1 cellular context compared by ENCODE assay signal in the genomic region with DNA sequence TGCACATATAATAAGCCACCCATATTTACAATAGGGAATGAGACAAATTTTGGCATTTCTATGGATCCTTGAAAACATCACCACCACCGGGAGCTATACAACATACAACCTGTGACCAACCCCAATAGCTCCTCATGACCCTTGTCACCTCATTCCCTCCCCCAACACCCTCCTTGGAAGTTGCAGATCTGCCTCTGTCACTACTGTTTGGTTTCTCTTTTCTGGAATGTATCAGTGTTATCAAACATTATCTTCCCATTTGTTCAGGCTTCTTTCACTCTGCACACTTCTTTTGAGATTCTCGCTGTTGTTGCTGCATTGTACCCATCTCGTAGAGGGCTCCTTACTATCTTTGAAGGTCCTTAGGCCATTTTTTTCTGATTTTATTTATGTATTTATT.
TF ChIP-seq lines count a peak whose summit lies in the region.

No MANE protein-coding gene starts in this region.

TF ChIP-seq in K562, 482 proteins besides CTCF, POLR2A, EP300 and RAD21 (continued from another document):
- TF ChIP-seq, protein P1, sequence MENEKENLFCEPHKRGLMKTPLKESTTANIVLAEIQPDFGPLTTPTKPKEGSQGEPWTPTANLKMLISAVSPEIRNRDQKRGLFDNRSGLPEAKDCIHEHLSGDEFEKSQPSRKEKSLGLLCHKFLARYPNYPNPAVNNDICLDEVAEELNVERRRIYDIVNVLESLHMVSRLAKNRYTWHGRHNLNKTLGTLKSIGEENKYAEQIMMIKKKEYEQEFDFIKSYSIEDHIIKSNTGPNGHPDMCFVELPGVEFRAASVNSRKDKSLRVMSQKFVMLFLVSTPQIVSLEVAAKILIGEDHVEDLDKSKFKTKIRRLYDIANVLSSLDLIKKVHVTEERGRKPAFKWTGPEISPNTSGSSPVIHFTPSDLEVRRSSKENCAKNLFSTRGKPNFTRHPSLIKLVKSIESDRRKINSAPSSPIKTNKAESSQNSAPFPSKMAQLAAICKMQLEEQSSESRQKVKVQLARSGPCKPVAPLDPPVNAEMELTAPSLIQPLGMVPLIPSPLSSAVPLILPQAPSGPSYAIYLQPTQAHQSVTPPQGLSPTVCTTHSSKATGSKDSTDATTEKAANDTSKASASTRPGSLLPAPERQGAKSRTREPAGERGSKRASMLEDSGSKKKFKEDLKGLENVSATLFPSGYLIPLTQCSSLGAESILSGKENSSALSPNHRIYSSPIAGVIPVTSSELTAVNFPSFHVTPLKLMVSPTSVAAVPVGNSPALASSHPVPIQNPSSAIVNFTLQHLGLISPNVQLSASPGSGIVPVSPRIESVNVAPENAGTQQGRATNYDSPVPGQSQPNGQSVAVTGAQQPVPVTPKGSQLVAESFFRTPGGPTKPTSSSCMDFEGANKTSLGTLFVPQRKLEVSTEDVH (IDR thresholded peaks at IDR 0.05; ENCODE audit: low read depth, partially characterized antibody): no peak
- TF ChIP-seq MCM3 (IDR thresholded peaks at IDR 0.05): 0 out of 2 replicates have a peak, but pooled peaks have one; percentile 10
